Comparison of ENCODE assay signal across 1 cellular context in genomic region chr10:30190831-30191552, GRCh38.
TF ChIP-seq lines count a peak whose summit lies in the region.

No MANE protein-coding gene starts in this region.

TF ChIP-seq in K562, 482 proteins besides CTCF, POLR2A, EP300 and RAD21 (continued from another document and continues in another):
- TF ChIP-seq, protein P1, sequence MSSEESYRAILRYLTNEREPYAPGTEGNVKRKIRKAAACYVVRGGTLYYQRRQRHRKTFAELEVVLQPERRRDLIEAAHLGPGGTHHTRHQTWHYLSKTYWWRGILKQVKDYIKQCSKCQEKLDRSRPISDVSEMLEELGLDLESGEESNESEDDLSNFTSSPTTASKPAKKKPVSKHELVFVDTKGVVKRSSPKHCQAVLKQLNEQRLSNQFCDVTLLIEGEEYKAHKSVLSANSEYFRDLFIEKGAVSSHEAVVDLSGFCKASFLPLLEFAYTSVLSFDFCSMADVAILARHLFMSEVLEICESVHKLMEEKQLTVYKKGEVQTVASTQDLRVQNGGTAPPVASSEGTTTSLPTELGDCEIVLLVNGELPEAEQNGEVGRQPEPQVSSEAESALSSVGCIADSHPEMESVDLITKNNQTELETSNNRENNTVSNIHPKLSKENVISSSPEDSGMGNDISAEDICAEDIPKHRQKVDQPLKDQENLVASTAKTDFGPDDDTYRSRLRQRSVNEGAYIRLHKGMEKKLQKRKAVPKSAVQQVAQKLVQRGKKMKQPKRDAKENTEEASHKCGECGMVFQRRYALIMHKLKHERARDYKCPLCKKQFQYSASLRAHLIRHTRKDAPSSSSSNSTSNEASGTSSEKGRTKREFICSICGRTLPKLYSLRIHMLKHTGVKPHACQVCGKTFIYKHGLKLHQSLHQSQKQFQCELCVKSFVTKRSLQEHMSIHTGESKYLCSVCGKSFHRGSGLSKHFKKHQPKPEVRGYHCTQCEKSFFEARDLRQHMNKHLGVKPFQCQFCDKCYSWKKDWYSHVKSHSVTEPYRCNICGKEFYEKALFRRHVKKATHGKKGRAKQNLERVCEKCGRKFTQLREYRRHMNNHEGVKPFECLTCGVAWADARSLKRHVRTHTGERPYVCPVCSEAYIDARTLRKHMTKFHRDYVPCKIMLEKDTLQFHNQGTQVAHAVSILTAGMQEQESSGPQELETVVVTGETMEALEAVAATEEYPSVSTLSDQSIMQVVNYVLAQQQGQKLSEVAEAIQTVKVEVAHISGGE (CRISPR knock-in tag; IDR thresholded peaks at IDR 0.05) = no peak
- TF ChIP-seq TCF3 (CRISPR knock-in tag; IDR thresholded peaks at IDR 0.05) = peak; percentile 43
- TF ChIP-seq CC2D1A (IDR thresholded peaks at IDR 0.05) = no peak
- 0 out of 2 replicates have a peak, but pooled peaks have one; percentile 41 for TF ChIP-seq ARID3A (IDR thresholded peaks at IDR 0.05; ENCODE audit: borderline replicate concordance, low read depth, low read length)
- no peak for TF ChIP-seq HNRNPH1 (optimal IDR thresholded peaks at IDR 0.05; ENCODE audit: low read depth, low read length)
- TF ChIP-seq CEBPG (CRISPR knock-in tag; IDR thresholded peaks at IDR 0.05) = no peak
- no peak for TF ChIP-seq CEBPG (tag; conservative IDR thresholded peaks at IDR 0.05 in 1 of 2, IDR thresholded peaks at IDR 0.05 in 1 of 2)
- no peak for TF ChIP-seq CBX3 (IDR thresholded peaks at IDR 0.05; ENCODE audit: borderline replicate concordance in 1 of 2, low read length in 2 of 2)
- TF ChIP-seq, protein P2, sequence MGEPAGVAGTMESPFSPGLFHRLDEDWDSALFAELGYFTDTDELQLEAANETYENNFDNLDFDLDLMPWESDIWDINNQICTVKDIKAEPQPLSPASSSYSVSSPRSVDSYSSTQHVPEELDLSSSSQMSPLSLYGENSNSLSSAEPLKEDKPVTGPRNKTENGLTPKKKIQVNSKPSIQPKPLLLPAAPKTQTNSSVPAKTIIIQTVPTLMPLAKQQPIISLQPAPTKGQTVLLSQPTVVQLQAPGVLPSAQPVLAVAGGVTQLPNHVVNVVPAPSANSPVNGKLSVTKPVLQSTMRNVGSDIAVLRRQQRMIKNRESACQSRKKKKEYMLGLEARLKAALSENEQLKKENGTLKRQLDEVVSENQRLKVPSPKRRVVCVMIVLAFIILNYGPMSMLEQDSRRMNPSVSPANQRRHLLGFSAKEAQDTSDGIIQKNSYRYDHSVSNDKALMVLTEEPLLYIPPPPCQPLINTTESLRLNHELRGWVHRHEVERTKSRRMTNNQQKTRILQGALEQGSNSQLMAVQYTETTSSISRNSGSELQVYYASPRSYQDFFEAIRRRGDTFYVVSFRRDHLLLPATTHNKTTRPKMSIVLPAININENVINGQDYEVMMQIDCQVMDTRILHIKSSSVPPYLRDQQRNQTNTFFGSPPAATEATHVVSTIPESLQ (CRISPR knock-in tag; IDR thresholded peaks at IDR 0.05) = no peak
- no peak for TF ChIP-seq TRIM28 (IDR thresholded peaks at IDR 0.05)
- no peak for TF ChIP-seq ZNF507 (tag; conservative IDR thresholded peaks at IDR 0.05)
- no peak for TF ChIP-seq ZBTB1 (CRISPR knock-in tag; IDR thresholded peaks at IDR 0.05; ENCODE audit: borderline replicate concordance, low read depth)
- no peak for TF ChIP-seq ZKSCAN8 (CRISPR knock-in tag; IDR thresholded peaks at IDR 0.05)
- no peak for TF ChIP-seq CREB1 (IDR thresholded peaks at IDR 0.05)
- no peak for TF ChIP-seq CREB1 (CRISPR knock-in tag; IDR thresholded peaks at IDR 0.05)
- TF ChIP-seq RBFOX2 (IDR thresholded peaks at IDR 0.05; ENCODE audit: low read depth, low read length) = peak; percentile 31; the same call in 1 of the 2 replicates
- TF ChIP-seq KLF16 (IDR thresholded peaks at IDR 0.05) = no peak
- TF ChIP-seq USF1 (CRISPR knock-in tag; IDR thresholded peaks at IDR 0.05) = peak; percentile 95
- peak; percentile 69; the same call in 1 of the 2 replicates for TF ChIP-seq GATA2 (CRISPR knock-in tag; IDR thresholded peaks at IDR 0.05)
- TF ChIP-seq KLF1 (tag; IDR thresholded peaks at IDR 0.05) = no peak
- TF ChIP-seq ETV1 (tag; conservative IDR thresholded peaks at IDR 0.05; ENCODE audit: low read depth) = peak; percentile 59
- peak; percentile 50; the same call in 1 of the 2 replicates for TF ChIP-seq ZNF644 (tag; IDR thresholded peaks at IDR 0.05; ENCODE audit: low read depth)
- TF ChIP-seq PTRF (tag; IDR thresholded peaks at IDR 0.05) = no peak
- no peak for TF ChIP-seq ZNF785 (CRISPR knock-in tag; IDR thresholded peaks at IDR 0.05)
- TF ChIP-seq NR3C1 (CRISPR knock-in tag; IDR thresholded peaks at IDR 0.05) = no peak
- no peak for TF ChIP-seq NELFE (IDR thresholded peaks at IDR 0.05; ENCODE audit: insufficient read depth, insufficient read length)
- TF ChIP-seq EZH2 (IDR thresholded peaks at IDR 0.05; ENCODE audit: borderline replicate concordance, low read depth, low read length) = no peak
- no peak for TF ChIP-seq ARID3B (CRISPR knock-in tag; IDR thresholded peaks at IDR 0.05; ENCODE audit: borderline replicate concordance)
- TF ChIP-seq ATF1 (CRISPR knock-in tag; IDR thresholded peaks at IDR 0.05) = no peak
- peak; percentile 73 for TF ChIP-seq ATF1 (tag; IDR thresholded peaks at IDR 0.05)
- no peak for TF ChIP-seq TARDBP (IDR thresholded peaks at IDR 0.05)
- no peak for TF ChIP-seq KDM4B (IDR thresholded peaks at IDR 0.05; ENCODE audit: borderline replicate concordance in 2 of 2, low read depth in 1 of 2)
- TF ChIP-seq MECOM (CRISPR knock-in tag; IDR thresholded peaks at IDR 0.05) = no peak
- no peak for TF ChIP-seq TFAM (CRISPR knock-in tag; conservative IDR thresholded peaks at IDR 0.05)
- no peak for TF ChIP-seq GTF3C2 (IDR thresholded peaks at IDR 0.05; ENCODE audit: borderline replicate concordance, extremely low read depth, insufficient read length)
- no peak for TF ChIP-seq DDX20 (tag; IDR thresholded peaks at IDR 0.05; ENCODE audit: low read depth)
- TF ChIP-seq AFF4 (CRISPR knock-in tag; IDR thresholded peaks at IDR 0.05) = no peak
- TF ChIP-seq, protein P3, sequence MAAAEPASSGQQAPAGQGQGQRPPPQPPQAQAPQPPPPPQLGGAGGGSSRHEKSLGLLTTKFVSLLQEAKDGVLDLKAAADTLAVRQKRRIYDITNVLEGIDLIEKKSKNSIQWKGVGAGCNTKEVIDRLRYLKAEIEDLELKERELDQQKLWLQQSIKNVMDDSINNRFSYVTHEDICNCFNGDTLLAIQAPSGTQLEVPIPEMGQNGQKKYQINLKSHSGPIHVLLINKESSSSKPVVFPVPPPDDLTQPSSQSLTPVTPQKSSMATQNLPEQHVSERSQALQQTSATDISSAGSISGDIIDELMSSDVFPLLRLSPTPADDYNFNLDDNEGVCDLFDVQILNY (CRISPR knock-in tag; IDR thresholded peaks at IDR 0.05) = no peak
- no peak for TF ChIP-seq POLR2AphosphoS5 (IDR thresholded peaks at IDR 0.05; ENCODE audit: control insufficient read depth, insufficient read depth, low read depth, low read length)
- TF ChIP-seq FOSL1 (tag; conservative IDR thresholded peaks at IDR 0.05) = peak; percentile 95
- TF ChIP-seq FIP1L1 (IDR thresholded peaks at IDR 0.05; ENCODE audit: low read depth, low read length, poor library complexity, severe bottlenecking) = no peak
- TF ChIP-seq ZNF408 (CRISPR knock-in tag; IDR thresholded peaks at IDR 0.05; ENCODE audit: low read depth) = no peak
- TF ChIP-seq TRIM24 (IDR thresholded peaks at IDR 0.05) = peak; percentile 48 to 72; a peak in 2 of 4 replicates
- TF ChIP-seq, protein P4, sequence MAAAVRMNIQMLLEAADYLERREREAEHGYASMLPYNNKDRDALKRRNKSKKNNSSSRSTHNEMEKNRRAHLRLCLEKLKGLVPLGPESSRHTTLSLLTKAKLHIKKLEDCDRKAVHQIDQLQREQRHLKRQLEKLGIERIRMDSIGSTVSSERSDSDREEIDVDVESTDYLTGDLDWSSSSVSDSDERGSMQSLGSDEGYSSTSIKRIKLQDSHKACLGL (CRISPR knock-in tag; IDR thresholded peaks at IDR 0.05; ENCODE audit: borderline replicate concordance, poor library complexity, severe bottlenecking) = no peak
- TF ChIP-seq ZBTB17 (CRISPR knock-in tag; IDR thresholded peaks at IDR 0.05) = no peak
- peak; percentile 54; the same call in 1 of the 2 replicates for TF ChIP-seq TEAD4 (IDR thresholded peaks at IDR 0.05; ENCODE audit: low read length)
- TF ChIP-seq TEAD4 (CRISPR knock-in tag; IDR thresholded peaks at IDR 0.05; ENCODE audit: borderline replicate concordance) = no peak
- no peak for TF ChIP-seq DNMT1 (IDR thresholded peaks at IDR 0.05)
